In genomic region chrX:99172958-99173357, GRCh38 we compare ENCODE assay signal across 22 cellular contexts.
DNase-seq lines count a peak whose midpoint lies in the region; ATAC-seq and TF ChIP-seq lines count a peak whose summit lies in the region.
"Had no signal": no experiment of that assay in that cellular context is flagged by ENCODE, and none has a peak within 500 bp of the region (broad histone marks: within the 10 kb centered on the region; RNA-seq: fewer than 3 reads in every experiment).

No MANE protein-coding gene starts in this region.

- CTCF ChIA-PET in PC-9 (lab: Charles Lee): no interaction called here

- intact Hi-C loops in PC-9 (cut with micrococcal nuclease; ENCODE audit: unreplicated experiment): no loop called here

- H3K9me2 ChIP-seq in GM23338 (ENCODE audit: insufficient read depth) (no peaks in the 10 kb centered on the region), PC-9 (ENCODE audit: insufficient read depth) (no peaks in the 10 kb centered on the region)

- no TSS peak for BruUV-seq in PC-9 (replicated peaks; lab: Mats Ljungman, UMichigan)

- H3K9me3 Mint-ChIP-seq in GM23338: no peaks in the 10 kb centered on the region
- H3K9me3 Mint-ChIP-seq in endothelial cell (ENCODE audit: unreplicated experiment): no peaks in the 10 kb centered on the region

- H2AFZ ChIP-seq in GM23338: no peak overlapping the region
- no peak overlapping the region for H2AFZ ChIP-seq in PC-9

- no peaks in the 10 kb centered on the region for H3K4me1 Mint-ChIP-seq in GM23338
- H3K4me1 Mint-ChIP-seq in endothelial cell (ENCODE audit: unreplicated experiment): no peaks in the 10 kb centered on the region
- H3K4me1 Mint-ChIP-seq: T-cell had no signal

- DNase-seq in GM23338 (ENCODE audit: low spot score) (peak; percentile 29), PC-9 (no peak), endothelial cell (ENCODE audit: low spot score) (peak; percentile 2), UCSD-AML1 (lab: John Stamatoyannopoulos, UW; ENCODE audit: unreplicated experiment) (no peak)
- no peak for DNase-seq in NK-92 treated with Interleukin-12 subunit alpha and Interleukin-12 subunit beta, amount 100 ng/mL, for 24 hours (lab: John Stamatoyannopoulos, UW)
- DNase-seq: Calu3; CD8-positive, alpha-beta T cell; DMS79; HCEC 1CT; IMR-90; NCI-H1048; NCI-H1417 treated with DMSO at 0.1 percent for 48 hours; NCI-H187 treated with DMSO at 0.1 percent for 48 hours; NCI-H2107; NCI-H2227 treated with DMSO at 0.1 percent for 48 hours; NCI-H510A; Peyer's patch; SJCRH30; T-cell had no signal

- H3K4me3 Mint-ChIP-seq in GM23338 (no peak overlapping the region), endothelial cell (ENCODE audit: unreplicated experiment) (no peak overlapping the region)
- H3K4me3 Mint-ChIP-seq: CD8-positive, alpha-beta T cell; T-cell had no signal

- H3K4me3 ChIP-seq in GM23338 (no peak overlapping the region), PC-9 (no peak overlapping the region)
- H3K4me3 ChIP-seq: BLaER1 treated with 17β-estradiol and CSF1 and Interleukin-3, amounts not matched to agents 10 nM and 100 nM; Peyer's patch; SJCRH30 had no signal

- H3K79me2 ChIP-seq in GM23338 (replicated peaks; ENCODE audit: insufficient read depth) (no peaks in the 10 kb centered on the region), PC-9 (ENCODE audit: low read depth) (no peaks in the 10 kb centered on the region)

- H3K36me3 Mint-ChIP-seq in GM23338 (ENCODE audit: low read depth) (no peaks in the 10 kb centered on the region), endothelial cell (ENCODE audit: low read depth, unreplicated experiment) (no peaks in the 10 kb centered on the region)
- H3K36me3 Mint-ChIP-seq: CD8-positive, alpha-beta T cell; T-cell had no signal

- no peak overlapping the region for H3K27ac Mint-ChIP-seq in GM23338
- H3K27ac Mint-ChIP-seq in endothelial cell (ENCODE audit: unreplicated experiment): no peak overlapping the region
- H3K27ac Mint-ChIP-seq: CD8-positive, alpha-beta T cell; T-cell had no signal

- H3K9me3 ChIP-seq in PC-9 (ENCODE audit: insufficient read depth, low read depth): no peaks in the 10 kb centered on the region
- H3K9me3 ChIP-seq: BLaER1 treated with 17β-estradiol and CSF1 and Interleukin-3, amounts not matched to agents 10 nM and 100 nM; Peyer's patch; SJCRH30 had no signal

- H3K27me3 ChIP-seq in GM23338 (ENCODE audit: insufficient read depth) (no peaks in the 10 kb centered on the region), PC-9 (ENCODE audit: insufficient read depth, low read depth) (no peaks in the 10 kb centered on the region)
- H3K27me3 ChIP-seq: Peyer's patch, SJCRH30 had no signal

- TF ChIP-seq CTCF in C4-2B (conservative IDR thresholded peaks at IDR 0.05) (peak; percentile 21), GM23338 (conservative IDR thresholded peaks at IDR 0.05; ENCODE audit: low read depth in 2 of 2) (peak; percentile 18 to 41), PC-9 (conservative IDR thresholded peaks at IDR 0.05) (0 out of 2 replicates have a peak, but pooled peaks have one; percentile 14), endothelial cell (IDR thresholded peaks at IDR 0.05; ENCODE audit: unreplicated experiment) (no peak)

- H3F3A ChIP-seq in GM23338 (replicated peaks; ENCODE audit: low read depth) (no peaks in the 10 kb centered on the region), PC-9 (ENCODE audit: insufficient read depth, low read depth) (no peaks in the 10 kb centered on the region)

- no peaks in the 10 kb centered on the region for H3K27me3 Mint-ChIP-seq in GM23338 (ENCODE audit: insufficient read depth, low read depth, poor library complexity)
- no peaks in the 10 kb centered on the region for H3K27me3 Mint-ChIP-seq in endothelial cell (ENCODE audit: unreplicated experiment)

- no peaks in the 10 kb centered on the region for H3K4me1 ChIP-seq in GM23338 (ENCODE audit: insufficient read depth)
- no peaks in the 10 kb centered on the region for H3K4me1 ChIP-seq in PC-9 (replicated peaks; ENCODE audit: insufficient read depth)
- H3K4me1 ChIP-seq: BLaER1 treated with 17β-estradiol and CSF1 and Interleukin-3, amounts not matched to agents 10 nM and 100 nM; Peyer's patch; SJCRH30 had no signal

- H4K20me1 ChIP-seq in GM23338 (replicated peaks; ENCODE audit: insufficient read depth): no peaks in the 10 kb centered on the region
- no peaks in the 10 kb centered on the region for H4K20me1 ChIP-seq in PC-9 (ENCODE audit: insufficient read depth)

- H3K36me3 ChIP-seq in GM23338 (ENCODE audit: insufficient read depth) (no peaks in the 10 kb centered on the region), PC-9 (ENCODE audit: low read depth) (no peaks in the 10 kb centered on the region)
- H3K36me3 ChIP-seq: BLaER1 treated with 17β-estradiol and CSF1 and Interleukin-3, amounts not matched to agents 10 nM and 100 nM; Peyer's patch; SJCRH30 had no signal

- ATAC-seq in GM23338: peak; percentile 65
- no peak for ATAC-seq in HG03571 (IDR thresholded peaks at IDR 0.05; ENCODE audit: unreplicated experiment)
- ATAC-seq: CD8-positive, alpha-beta T cell; T-cell had no signal

- H3K4me2 ChIP-seq in GM23338 (no peak overlapping the region), PC-9 (no peak overlapping the region)
- H3K4me2 ChIP-seq: BLaER1 treated with 17β-estradiol and CSF1 and Interleukin-3, amounts not matched to agents 10 nM and 100 nM had no signal

- POLR2A ChIA-PET in PC-9 (lab: Charles Lee; ENCODE audit: unreplicated experiment): no interaction called here

- H3K27ac ChIP-seq in C4-2B (no peak overlapping the region), GM23338 (ENCODE audit: low read depth) (no peak overlapping the region), PC-9 (no peak overlapping the region)
- H3K27ac ChIP-seq: BLaER1 treated with 17β-estradiol and CSF1 and Interleukin-3, amounts not matched to agents 10 nM and 100 nM; Peyer's patch; SJCRH30 had no signal

TF ChIP-seq in GM23338, 12 proteins besides CTCF, POLR2A, EP300 and RAD21:
- no peak for TF ChIP-seq ETS1 (IDR thresholded peaks at IDR 0.05)
- no peak for TF ChIP-seq REST (IDR thresholded peaks at IDR 0.05; ENCODE audit: unreplicated experiment)
- TF ChIP-seq EZH2phosphoT487 (IDR thresholded peaks at IDR 0.05; ENCODE audit: unreplicated experiment): no peak
- no peak for TF ChIP-seq JUNB (IDR thresholded peaks at IDR 0.05; ENCODE audit: unreplicated experiment)
- no peak for TF ChIP-seq EZH2 (IDR thresholded peaks at IDR 0.05; ENCODE audit: low read depth, unreplicated experiment)

Comparison
In these comparisons a context has a peak if more than half of its experiments do, and no peak if none do; other contexts are left out.
1. DNase-seq: peak in GM23338 (single experiment) and endothelial cell (single experiment); none in PC-9 (0 of 2), NK-92 treated with Interleukin-12 subunit alpha and Interleukin-12 subunit beta, amount 100 ng/mL, for 24 hours (single experiment) and UCSD-AML1 (single experiment).